ENCODE assay signal across 7 cellular contexts in the genomic region with DNA sequence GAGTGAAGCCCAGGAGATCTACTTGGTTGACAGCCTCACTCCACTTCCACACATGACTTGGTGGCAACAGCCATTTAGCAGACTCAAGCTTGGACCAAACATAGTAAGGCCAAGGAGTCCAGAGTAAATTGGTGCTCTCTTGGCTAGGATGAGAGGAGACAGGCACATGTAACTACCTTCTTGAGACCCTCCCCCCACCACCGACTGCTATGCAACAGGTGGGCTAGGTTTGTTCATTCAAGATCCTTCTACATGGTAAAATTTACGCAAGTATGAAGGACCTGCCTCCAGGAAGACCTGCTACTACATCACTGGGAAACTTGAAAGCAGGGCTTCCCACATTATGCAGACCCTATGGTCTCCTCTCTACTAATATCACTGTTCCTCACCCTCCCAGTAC.
"Had no signal": no experiment of that assay in that cellular context is flagged by ENCODE, and none has a peak within 500 bp of the region (broad histone marks: within the 10 kb centered on the region; RNA-seq: fewer than 3 reads in every experiment).

No MANE protein-coding gene starts in this region.

- H3K9me3 ChIP-seq: HAP-1 had no signal

- ATAC-seq: HCT116, K562 had no signal

- H3K36me3 ChIP-seq: HAP-1 had no signal

- H3K4me3 ChIP-seq: GM23248, HAP-1, K562 had no signal

- H3K27ac ChIP-seq: GM23248 had no signal

- H3K9ac ChIP-seq: GM23248 had no signal

- H2AFZ ChIP-seq: GM23248 had no signal

- DNase-seq: GM23248, GOT3, H7, IMR-90 had no signal

- H3K4me1 ChIP-seq: HAP-1 had no signal
